9 cellular contexts compared by ENCODE assay signal in the genomic region with DNA sequence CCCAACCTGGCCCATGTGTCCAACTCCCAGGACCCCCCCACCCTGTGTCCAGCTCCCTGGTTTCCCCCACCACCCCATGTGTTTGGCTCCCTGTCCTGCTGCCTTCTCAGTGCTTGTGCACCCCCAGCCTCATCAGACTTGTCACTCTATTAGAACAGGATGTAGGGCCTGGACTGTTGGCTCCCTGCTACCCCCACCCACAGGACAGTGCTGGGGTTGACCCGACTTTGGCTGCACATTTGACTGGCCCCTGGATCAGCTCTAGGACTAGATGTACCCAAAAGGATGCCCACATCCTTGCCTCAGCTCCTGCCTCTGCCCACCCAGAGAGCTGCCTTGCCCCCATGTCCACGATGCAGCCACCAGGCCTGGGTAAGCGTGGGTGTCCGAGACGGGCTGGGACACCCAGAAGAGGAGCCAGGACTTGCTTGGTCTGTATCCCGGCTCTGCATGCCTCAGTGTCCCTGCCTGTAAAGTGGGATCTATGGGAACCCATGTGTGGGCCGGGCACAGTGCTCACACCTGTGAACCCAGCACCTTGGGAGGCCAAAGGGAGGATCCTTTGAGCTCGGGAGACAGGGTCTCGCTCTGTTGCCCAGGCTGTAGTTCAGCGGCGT. TPM values are rescaled to one million over a fixed set of nuclear protein-coding genes. Genes with fewer than 3 reads are reported as not detected.
DNase-seq lines count a peak whose midpoint lies in the region; ATAC-seq and TF ChIP-seq lines count a peak whose summit lies in the region.
"Had no signal": no experiment of that assay in that cellular context is flagged by ENCODE, and none has a peak within 500 bp of the region (broad histone marks: within the 10 kb centered on the region; RNA-seq: fewer than 3 reads in every experiment).

No MANE protein-coding gene starts in this region.

- peak overlapping the region; percentile 90 for H2AK5ac ChIP-seq in neuronal stem cell (ENCODE audit: low read depth, low read length)

- POLR2A ChIA-PET in activated naive CD8-positive, alpha-beta T cell treated with anti-CD3 and anti-CD28 coated beads, Interleukin-2, amount 10 ng/mL, durations not matched to agents 7 days and 5 days (lab: Charles Lee): interaction anchor here (1.3 to 3.9 kb wide), 3 partner anchors 13 to 15 kb away, joined by 6 to 15 read pairs (median 12); partner anchors contain the start of gene SLC16A3

- H3K4me1 ChIP-seq in neuronal stem cell (ENCODE audit: control insufficient read depth in 2 of 2, insufficient read depth in 1 of 2, low read depth in 1 of 2, low read length in 2 of 2) (peaks cover 5 to 16% of the 10 kb centered on the region in 2 donors), stomach (peaks cover 42 to 63% (median 50%) of the 10 kb centered on the region in 4 donors)

- no peak overlapping the region for H4K91ac ChIP-seq in neuronal stem cell (ENCODE audit: low read depth, low read length, poor library complexity)

- peak overlapping the region; percentile 22 for H2BK12ac ChIP-seq in neuronal stem cell (ENCODE audit: low read length)

- no peak overlapping the region for H3K18ac ChIP-seq in neuronal stem cell (ENCODE audit: low read length)

- ATAC-seq in activated naive CD8-positive, alpha-beta T cell treated with anti-CD3 and anti-CD28 coated beads, Interleukin-2, amount 10 ng/mL, durations not matched to agents 7 days and 5 days (ENCODE audit: low read depth): no peak

- in situ Hi-C loops in ACHN (cut with HindIII; ENCODE audit: low pct_ligation_motif_present, low pct_unique_long_range_greater_than_20kb, low sequenced_read_pairs): no loop called here

- no peak overlapping the region for H2BK5ac ChIP-seq in neuronal stem cell (ENCODE audit: low read length)

- no peak overlapping the region for H3K4ac ChIP-seq in neuronal stem cell (ENCODE audit: low read length)

- H2BK15ac ChIP-seq in neuronal stem cell (ENCODE audit: low read length): peak overlapping the region; percentile 4

- no peak overlapping the region for H4K8ac ChIP-seq in neuronal stem cell (ENCODE audit: low read depth, low read length)

- H3K9me3 ChIP-seq in neuronal stem cell (replicated peaks in 1 of 2; ENCODE audit: control insufficient read depth in 2 of 2, insufficient read depth in 1 of 2, low read depth in 1 of 2, low read length in 2 of 2): no peaks in the 10 kb centered on the region
- H3K9me3 ChIP-seq in stomach: no peaks in the 10 kb centered on the region
- H3K9me3 ChIP-seq: breast epithelium had no signal

- TF ChIP-seq POLR2A in stomach (IDR thresholded peaks at IDR 0.05): no peak

- H3K9me3 Mint-ChIP-seq in T-helper 1 cell treated with Interleukin-12 subunit alpha and Interleukin-12 subunit beta and Interleukin-4 antibody, amounts not matched to agents 30 μg/mL and 1 μg/mL, for 36 hours: no peaks in the 10 kb centered on the region
- no peaks in the 10 kb centered on the region for H3K9me3 Mint-ChIP-seq in activated naive CD8-positive, alpha-beta T cell treated with anti-CD3 and anti-CD28 coated beads, Interleukin-2, amount 10 ng/mL, durations not matched to agents 7 days and 5 days

- no peak overlapping the region for H3K9ac ChIP-seq in neuronal stem cell (ENCODE audit: low read depth, low read length, poor library complexity)

- TF ChIP-seq CTCF in stomach (IDR thresholded peaks at IDR 0.05): no peak

- H3K27me3 ChIP-seq in H7 (ENCODE audit: control insufficient read depth, insufficient read depth, low read length) (peaks cover 7% of the 10 kb centered on the region), neuronal stem cell (ENCODE audit: control insufficient read depth in 3 of 3, insufficient read depth in 3 of 3, low read depth in 1 of 3, low read length in 3 of 3) (no peaks in the 10 kb centered on the region), stomach (no peaks in the 10 kb centered on the region)
- H3K27me3 ChIP-seq: breast epithelium had no signal

- H3K4me3 ChIP-seq in H7 (ENCODE audit: insufficient read depth, low read depth, low read length) (no peak overlapping the region), neuronal stem cell (ENCODE audit: low read length in 2 of 2) (no peak overlapping the region), stomach (no peak overlapping the region)

- no peak for DNase-seq in T-helper 1 cell
- DNase-seq in H7: peak; percentile 58
- no peak for DNase-seq in activated naive CD8-positive, alpha-beta T cell treated with anti-CD3 and anti-CD28 coated beads, Interleukin-2, amount 10 ng/mL, durations not matched to agents 7 days and 5 days
- no peak for DNase-seq in neuronal stem cell (ENCODE audit: low spot score)
- DNase-seq in stomach: no peak
- DNase-seq in AG08396 (ENCODE audit: low spot score): no peak
- DNase-seq in ACHN: no peak

- peaks cover 28% of the 10 kb centered on the region for H3K4me1 Mint-ChIP-seq in T-helper 1 cell treated with Interleukin-12 subunit alpha and Interleukin-12 subunit beta and Interleukin-4 antibody, amounts not matched to agents 30 μg/mL and 1 μg/mL, for 36 hours (ENCODE audit: low read depth)
- peaks cover 28% of the 10 kb centered on the region for H3K4me1 Mint-ChIP-seq in activated naive CD8-positive, alpha-beta T cell treated with anti-CD3 and anti-CD28 coated beads, Interleukin-2, amount 10 ng/mL, durations not matched to agents 7 days and 5 days

- no peak overlapping the region for H3K14ac ChIP-seq in neuronal stem cell (ENCODE audit: low read length)

- no peaks in the 10 kb centered on the region for H3K79me1 ChIP-seq in neuronal stem cell (ENCODE audit: low read depth, low read length)

- H3K27ac Mint-ChIP-seq in T-helper 1 cell treated with Interleukin-12 subunit alpha and Interleukin-12 subunit beta and Interleukin-4 antibody, amounts not matched to agents 30 μg/mL and 1 μg/mL, for 36 hours: peak overlapping the region; percentile 65
- peak overlapping the region; percentile 64 for H3K27ac Mint-ChIP-seq in activated naive CD8-positive, alpha-beta T cell treated with anti-CD3 and anti-CD28 coated beads, Interleukin-2, amount 10 ng/mL, durations not matched to agents 7 days and 5 days

- WGBS in neuronal stem cell (ENCODE audit: extremely low coverage in 2 of 2, insufficient read length in 2 of 2, insufficient replicate concordance in 1 of 2), 2 donors: no CpG with 5 or more reads among the region's 11 CpGs
- 89 to 92% (median 90%) methylated on average over 10 to 11 of the region's 11 CpGs for WGBS in stomach, 5 donors

- no peaks in the 10 kb centered on the region for H3K27me3 Mint-ChIP-seq in T-helper 1 cell treated with Interleukin-12 subunit alpha and Interleukin-12 subunit beta and Interleukin-4 antibody, amounts not matched to agents 30 μg/mL and 1 μg/mL, for 36 hours (ENCODE audit: low read depth)
- no peaks in the 10 kb centered on the region for H3K27me3 Mint-ChIP-seq in activated naive CD8-positive, alpha-beta T cell treated with anti-CD3 and anti-CD28 coated beads, Interleukin-2, amount 10 ng/mL, durations not matched to agents 7 days and 5 days

- H3K36me3 ChIP-seq in H7 (replicated peaks; ENCODE audit: control insufficient read depth, insufficient read depth, low read length) (no peaks in the 10 kb centered on the region), neuronal stem cell (replicated peaks in 1 of 2; ENCODE audit: control insufficient read depth in 2 of 2, insufficient read depth in 2 of 2, low read length in 2 of 2) (no peaks in the 10 kb centered on the region), stomach (no peaks in the 10 kb centered on the region)
- H3K36me3 ChIP-seq: breast epithelium had no signal

- peak overlapping the region; percentile 73 for H3K4me3 Mint-ChIP-seq in T-helper 1 cell treated with Interleukin-12 subunit alpha and Interleukin-12 subunit beta and Interleukin-4 antibody, amounts not matched to agents 30 μg/mL and 1 μg/mL, for 36 hours
- H3K4me3 Mint-ChIP-seq in activated naive CD8-positive, alpha-beta T cell treated with anti-CD3 and anti-CD28 coated beads, Interleukin-2, amount 10 ng/mL, durations not matched to agents 7 days and 5 days: peak overlapping the region; percentile 61

- no peak overlapping the region for H3K27ac ChIP-seq in neuronal stem cell (replicated peaks; ENCODE audit: low read length)
- peak overlapping the region in 2 of 5 donors; percentile 14 to 94 for H3K27ac ChIP-seq in stomach

- H2AFZ ChIP-seq in neuronal stem cell (ENCODE audit: low read length): no peak overlapping the region

- TF ChIP-seq EP300 in stomach (IDR thresholded peaks at IDR 0.05): no peak

- peaks cover 6% of the 10 kb centered on the region for H3K36me3 Mint-ChIP-seq in T-helper 1 cell treated with Interleukin-12 subunit alpha and Interleukin-12 subunit beta and Interleukin-4 antibody, amounts not matched to agents 30 μg/mL and 1 μg/mL, for 36 hours (ENCODE audit: low read depth)
- no peaks in the 10 kb centered on the region for H3K36me3 Mint-ChIP-seq in activated naive CD8-positive, alpha-beta T cell treated with anti-CD3 and anti-CD28 coated beads, Interleukin-2, amount 10 ng/mL, durations not matched to agents 7 days and 5 days

- H3K23ac ChIP-seq in neuronal stem cell (ENCODE audit: low read depth, low read length, poor library complexity): peak overlapping the region; percentile 55

- H2BK120ac ChIP-seq in neuronal stem cell (ENCODE audit: low read depth, low read length): no peak overlapping the region

- intact Hi-C loops in stomach (cut with DNase I; ENCODE audit: low total_unique reads): no loop called here

- no peak overlapping the region for H3K4me2 ChIP-seq in neuronal stem cell (ENCODE audit: insufficient read depth, low read length, poor library complexity, severe bottlenecking)

RNA-seq across cellular contexts. Expression of gene CCDC57, which starts 1.5 kb away (rescaled TPM):
- 3.7 and 6.0 TPM in 2 replicates for total RNA-seq in H7 (2014; rRNA removed; shearing (Covaris generic))
- total RNA-seq in activated naive CD8-positive, alpha-beta T cell treated with anti-CD3 and anti-CD28 coated beads, Interleukin-2, amount 10 ng/mL, durations not matched to agents 7 days and 5 days: 10 to 100 TPM; 79.5 to 81.7 TPM
- 26.0 TPM for polyA plus RNA-seq in neuronal stem cell (2013, experiment 1 of 2)
- 24.0 TPM for polyA plus RNA-seq in neuronal stem cell (2013, experiment 2 of 2)
- total RNA-seq in stomach: 100 to 1,000 TPM in 1 of 5 donors, 10 to 100 TPM in 4; 43.9 to 166 (median 90.6) TPM
- 10 to 100 TPM; 50.9 to 75.5 (median 72.5) TPM for polyA plus RNA-seq in stomach

RNA-seq across cellular contexts. Expression of gene SLC16A3, which starts 14.7 kb away (rescaled TPM):
- total RNA-seq in H7 (2014; rRNA removed; shearing (Covaris generic)): 31.2 and 52.0 TPM in 2 replicates
- 100 to 1,000 TPM; 195 to 211 TPM for total RNA-seq in activated naive CD8-positive, alpha-beta T cell treated with anti-CD3 and anti-CD28 coated beads, Interleukin-2, amount 10 ng/mL, durations not matched to agents 7 days and 5 days
- polyA plus RNA-seq in neuronal stem cell (2013, experiment 1 of 2): 3.5 TPM
- 3.2 TPM for polyA plus RNA-seq in neuronal stem cell (2013, experiment 2 of 2)
- total RNA-seq in stomach: 10 to 100 TPM; 29.2 to 87.9 (median 53.3) TPM
- 10 to 100 TPM in 2 of 3 donors, 1 to 10 TPM in 1; 4.9 to 39.8 (median 20.4) TPM for polyA plus RNA-seq in stomach

RNA-seq across cellular contexts. Expression of gene CSNK1D, which starts 59.4 kb away (rescaled TPM):
- 31.7 and 37.3 TPM in 2 replicates for total RNA-seq in H7 (2014; rRNA removed; shearing (Covaris generic))
- 100 to 1,000 TPM; 135 to 140 TPM for total RNA-seq in activated naive CD8-positive, alpha-beta T cell treated with anti-CD3 and anti-CD28 coated beads, Interleukin-2, amount 10 ng/mL, durations not matched to agents 7 days and 5 days
- polyA plus RNA-seq in neuronal stem cell (2013, experiment 1 of 2): 70.3 TPM
- 72.1 TPM for polyA plus RNA-seq in neuronal stem cell (2013, experiment 2 of 2)
- total RNA-seq in stomach: 100 to 1,000 TPM in 4 of 5 donors, 10 to 100 TPM in 1; 58.0 to 180 (median 140) TPM
- 10 to 100 TPM; 55.9 to 66.7 (median 65.4) TPM for polyA plus RNA-seq in stomach
